Comparison of ENCODE assay signal across 8 cellular contexts in genomic region chr4:88591787-88592599, GRCh38. TPM values are rescaled to one million over a fixed set of nuclear protein-coding genes. Genes with fewer than 3 reads are reported as not detected.
DNase-seq lines count a peak whose midpoint lies in the region; ATAC-seq, FAIRE-seq and TF ChIP-seq lines count a peak whose summit lies in the region.

Gene HERC3 (plus strand): TSS chr4:88592480. CDS start chr4:88605824, 13,344 bp downstream.

- H3K27me3 ChIP-seq in upper lobe of left lung, result no peaks in the 10 kb centered on the region

- WGBS in upper lobe of left lung, 2 donors, result 0% methylated on average over 37 to 64 of the region's 73 CpGs

- H3K4me3 ChIP-seq in upper lobe of left lung, result peak within 1 kb of the TSS; percentile 83 to 97 (median 96)

- H3K4me1 ChIP-seq in upper lobe of left lung, result peaks cover 10 to 29% (median 14%) of the 10 kb centered on the region in 4 donors

- TF ChIP-seq POLR2A in GM12892 (IDR thresholded peaks at IDR 0.05; ENCODE audit: low read depth, low read length) (no peak), upper lobe of left lung (IDR thresholded peaks at IDR 0.05) (peak in 3 of 4 donors; percentile 23 to 71 (median 40))

- H3K36me3 Mint-ChIP-seq in T-helper 17 cell (ENCODE audit: low read depth) (no peaks in the 10 kb centered on the region), progenitor cell of endocrine pancreas (ENCODE audit: insufficient read depth) (peaks cover 3% of the 10 kb centered on the region)

- intact Hi-C loops in left cardiac atrium (cut with DNase I), result loop anchor here in 1 of 2 donors (2.0 to 10.0 kb wide), 2 partner anchors 21 to 63 kb away; no protein-coding TSS in a partner anchor

- H3K27ac ChIP-seq in upper lobe of left lung, result peak within 1 kb of the TSS; percentile 94 to 97 (median 96)

- no peaks in the 10 kb centered on the region for H3K9me3 Mint-ChIP-seq in progenitor cell of endocrine pancreas (ENCODE audit: low read depth)

- H3K4me1 Mint-ChIP-seq in T-helper 17 cell, result peaks cover 35% of the 10 kb centered on the region
- peaks cover 4% of the 10 kb centered on the region for H3K4me1 Mint-ChIP-seq in progenitor cell of endocrine pancreas (ENCODE audit: low read depth)

- ATAC-seq in HG02840 (IDR thresholded peaks at IDR 0.05; ENCODE audit: low FRiP score, unreplicated experiment) (peak; percentile 99), T-helper 17 cell (peak; percentile 92), left cardiac atrium (peak; percentile 99), upper lobe of left lung (ENCODE audit: low FRiP score in 2 of 2) (peak; percentile 99)

- no peak for TF ChIP-seq EP300 in upper lobe of left lung (IDR thresholded peaks at IDR 0.05)

- H3K4me3 Mint-ChIP-seq in T-helper 17 cell (peak within 1 kb of the TSS; percentile 96), progenitor cell of endocrine pancreas (ENCODE audit: low read depth) (peak within 1 kb of the TSS; percentile 89)

- peak; percentile 84 for FAIRE-seq in GM12892 (lab: Jason Lieb, UNC)

- peaks cover 0 to 15% (median 3%) of the 10 kb centered on the region in 4 donors for H3K36me3 ChIP-seq in upper lobe of left lung

- DNase-seq in GM12892 (ENCODE audit: insufficient read length) (peak; percentile 80), NCI-H1436 (lab: John Stamatoyannopoulos, UW) (peak; percentile 83), T-helper 17 cell (peak; percentile 87), amniotic stem cell (lab: John Stamatoyannopoulos, UW) (peak; percentile 67), left cardiac atrium (peak; percentile 93), progenitor cell of endocrine pancreas (ENCODE audit: low spot score, unreplicated experiment) (peak; percentile 86), upper lobe of left lung (peak; percentile 95 to 98)

- H3K9me3 ChIP-seq in T-helper 17 cell (ENCODE audit: control insufficient read depth, low read length, poor library complexity, severe bottlenecking), result no peaks in the 10 kb centered on the region
- H3K9me3 ChIP-seq in upper lobe of left lung, result no peaks in the 10 kb centered on the region

- H3K27me3 Mint-ChIP-seq in T-helper 17 cell (no peaks in the 10 kb centered on the region), progenitor cell of endocrine pancreas (peaks cover 37% of the 10 kb centered on the region)

- H3K27ac Mint-ChIP-seq in T-helper 17 cell (peak within 1 kb of the TSS; percentile 94), progenitor cell of endocrine pancreas (peak within 1 kb of the TSS; percentile 90)

- TF ChIP-seq CTCF in progenitor cell of endocrine pancreas (IDR thresholded peaks at IDR 0.05; ENCODE audit: unreplicated experiment), result peak; percentile 19
- TF ChIP-seq CTCF in upper lobe of left lung (IDR thresholded peaks at IDR 0.05), result peak in 4 of 6 experiments; percentile 25 to 41 (median 39)

RNA-seq across cellular contexts. Expression of gene HERC3, which starts in this region (rescaled TPM):
- polyA plus RNA-seq in GM12892 (2012; ENCODE audit: missing spikeins), result 6.7 TPM
- total RNA-seq in T-helper 17 cell (10 to 100 TPM; 53.4 to 63.8 TPM), left cardiac atrium (10 to 100 TPM; 41.9 to 45.9 TPM), progenitor cell of endocrine pancreas (7.1 and 8.4 TPM in 2 replicates), upper lobe of left lung (100 to 1,000 TPM in 1 of 6 donors, 10 to 100 TPM in 5; 37.5 to 103 (median 49.7) TPM)

Comparison
In these comparisons a context has a peak if more than half of its experiments do, and no peak if none do; other contexts are left out.
1. Peak in every context shown above with its lines: DNase-seq, ATAC-seq, H3K4me3 ChIP-seq and H3K27ac ChIP-seq.